In the genomic region with DNA sequence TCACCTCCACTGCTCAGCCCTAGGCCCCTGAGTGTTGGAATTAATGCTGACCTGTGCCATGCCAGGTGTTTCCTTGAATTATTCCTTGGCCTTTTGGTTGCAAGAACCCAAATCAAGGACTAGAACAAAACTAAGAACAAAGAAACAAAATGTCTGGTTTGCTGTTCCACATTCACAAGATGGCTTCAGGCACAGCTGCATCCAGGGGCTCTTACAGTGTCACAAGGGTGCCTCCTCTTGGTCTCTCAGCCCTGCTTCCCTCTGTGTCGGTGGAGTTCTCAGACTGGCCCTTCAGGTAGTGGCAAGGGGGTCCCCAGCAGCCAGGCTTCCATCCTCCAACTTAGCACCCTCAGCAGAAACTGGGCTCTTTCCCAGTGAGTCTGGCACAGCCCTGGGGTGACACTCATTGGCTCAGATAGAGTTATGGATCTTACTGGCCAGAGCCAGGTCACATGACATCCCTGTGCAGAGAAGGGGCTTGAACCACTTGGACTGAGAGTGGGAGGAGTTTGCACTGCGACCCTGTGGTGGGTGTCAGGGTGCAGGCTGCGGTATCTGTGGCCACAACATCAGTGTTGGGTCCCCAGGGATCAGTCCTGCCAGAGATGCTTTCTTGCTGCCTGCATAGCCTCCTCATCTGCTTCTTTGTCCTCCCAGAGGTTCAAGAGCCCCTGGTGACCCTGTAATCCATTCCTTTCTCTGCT, we compare ENCODE assay signal across 14 cellular contexts.
A peak's percentile ranks its signal among the peaks of the same experiment; 100 is the strongest.
DNase-seq lines count a peak whose midpoint lies in the region; ATAC-seq, FAIRE-seq and TF ChIP-seq lines count a peak whose summit lies in the region.
"Had no signal": no experiment of that assay in that cellular context is flagged by ENCODE, and none has a peak within 500 bp of the region (broad histone marks: within the 10 kb centered on the region; RNA-seq: fewer than 3 reads in every experiment).

No MANE protein-coding gene starts in this region.

- in situ Hi-C loops in GM12878 (cut with MboI): no loop called here

- intact Hi-C loops in GM12878 (cut with micrococcal nuclease; ENCODE audit: unreplicated experiment): no loop called here

- no peaks in the 10 kb centered on the region for H3K36me3 ChIP-seq in GM12878 (ENCODE audit: control insufficient read depth in 2 of 2, insufficient read depth in 2 of 2, low read length in 1 of 2)

- TF ChIP-seq RAD21 in GM12878 (IDR thresholded peaks at IDR 0.05; ENCODE audit: insufficient read depth, low read depth, low read length): no peak

- FAIRE-seq in GM12878 (lab: Jason Lieb, UNC): no peak
- FAIRE-seq: A204.1 had no signal

- H3K9me3 Mint-ChIP-seq in stimulated activated naive CD8-positive, alpha-beta T cell treated with anti-CD3 and anti-CD28 coated beads, Interleukin-15, amount 100 ng/mL, for 72 hours: no peaks in the 10 kb centered on the region
- no peaks in the 10 kb centered on the region for H3K9me3 Mint-ChIP-seq in progenitor cell of endocrine pancreas (ENCODE audit: low read depth)
- H3K9me3 Mint-ChIP-seq: CD8-positive, alpha-beta memory T cell; H9 had no signal

- no peaks in the 10 kb centered on the region for H3K79me2 ChIP-seq in GM12878 (ENCODE audit: control insufficient read depth, insufficient read depth, low read length)

- WGBS in GM12878 (ENCODE audit: insufficient coverage, insufficient replicate concordance, low lambda C conversion rate, missing lambda C conversion rate): 6% methylated on average over 3 of the region's 3 CpGs

- H3K36me3 Mint-ChIP-seq in progenitor cell of endocrine pancreas (ENCODE audit: insufficient read depth): no peaks in the 10 kb centered on the region
- H3K36me3 Mint-ChIP-seq: CD8-positive, alpha-beta memory T cell had no signal

- H3K27ac ChIP-seq in GM12878 (ENCODE audit: control insufficient read depth, insufficient read depth): no peak overlapping the region

- TF ChIP-seq CTCF in NB4 (IDR thresholded peaks at IDR 0.05; ENCODE audit: low read depth, low read length) (no peak), GM12878 (IDR thresholded peaks at IDR 0.05 in 2 of 3, conservative IDR thresholded peaks at IDR 0.05 in 1 of 3; ENCODE audit: control insufficient read depth in 2 of 3, extremely low read depth in 1 of 3, insufficient read depth in 1 of 3, low read depth in 3 of 3, low read length in 3 of 3) (no peak), progenitor cell of endocrine pancreas (IDR thresholded peaks at IDR 0.05; ENCODE audit: unreplicated experiment) (no peak)

- no peak for ATAC-seq in stimulated activated naive CD8-positive, alpha-beta T cell treated with anti-CD3 and anti-CD28 coated beads, Interleukin-15, amount 100 ng/mL, for 72 hours
- no peak for ATAC-seq in stimulated activated naive CD8-positive, alpha-beta T cell treated with anti-CD3 and anti-CD28 coated beads, Interleukin-15, Interleukin-2, amounts not matched to agents 100 U/mL and 50 U/mL, for 24 hours
- no peak for ATAC-seq in GM12878

- H2AFZ ChIP-seq in GM12878 (ENCODE audit: control insufficient read depth, low read depth, low read length): no peak overlapping the region

- H3K4me3 ChIP-seq in NB4 (ENCODE audit: low read depth, low read length) (no peak overlapping the region), GM12878 (no peak overlapping the region)

- no peak overlapping the region for H3K4me3 Mint-ChIP-seq in stimulated activated naive CD8-positive, alpha-beta T cell treated with anti-CD3 and anti-CD28 coated beads, Interleukin-15, amount 100 ng/mL, for 72 hours
- H3K4me3 Mint-ChIP-seq in progenitor cell of endocrine pancreas (ENCODE audit: low read depth): no peak overlapping the region
- H3K4me3 Mint-ChIP-seq: B cell; CD8-positive, alpha-beta memory T cell; H9 had no signal

- POLR2A ChIA-PET in GM12878 (lab: Charles Lee): no interaction called here

- H3K9me3 ChIP-seq in GM12878 (replicated peaks; ENCODE audit: control insufficient read depth, insufficient read depth, low read length): no peaks in the 10 kb centered on the region
- H3K9me3 ChIP-seq: Caco-2 had no signal

- H3K4me1 ChIP-seq in GM12878 (ENCODE audit: control insufficient read depth, insufficient read depth, low read length): no peaks in the 10 kb centered on the region

- peaks cover 26% of the 10 kb centered on the region for H3K27me3 Mint-ChIP-seq in stimulated activated naive CD8-positive, alpha-beta T cell treated with anti-CD3 and anti-CD28 coated beads, Interleukin-15, amount 100 ng/mL, for 72 hours
- peaks cover 3% of the 10 kb centered on the region for H3K27me3 Mint-ChIP-seq in progenitor cell of endocrine pancreas

- TF ChIP-seq EP300 in GM12878 (IDR thresholded peaks at IDR 0.05; ENCODE audit: borderline replicate concordance in 1 of 2, control insufficient read depth in 1 of 2, low read depth in 2 of 2, low read length in 2 of 2): no peak

- H3K27ac Mint-ChIP-seq in stimulated activated naive CD8-positive, alpha-beta T cell treated with anti-CD3 and anti-CD28 coated beads, Interleukin-15, amount 100 ng/mL, for 72 hours: peak overlapping the region; percentile 54 to 78
- peak overlapping the region; percentile 90 for H3K27ac Mint-ChIP-seq in progenitor cell of endocrine pancreas
- H3K27ac Mint-ChIP-seq: B cell; CD8-positive, alpha-beta memory T cell; H9 had no signal

- BruUV-seq in GM12878 (replicated peaks; lab: Mats Ljungman, UMichigan): no TSS peak

- RAD21 ChIA-PET in GM12878 (lab: Charles Lee; ENCODE audit: unreplicated experiment): no interaction called here

- CTCF ChIA-PET in GM12878 (lab: Yijun Ruan, JAX): no interaction called here

- DNase-seq in stimulated activated naive CD8-positive, alpha-beta T cell treated with anti-CD3 and anti-CD28 coated beads, Interleukin-15, amount 100 ng/mL, for 72 hours: no peak
- no peak for DNase-seq in stimulated activated naive CD8-positive, alpha-beta T cell treated with anti-CD3 and anti-CD28 coated beads, Interleukin-15, Interleukin-2, amounts not matched to agents 100 U/mL and 50 U/mL, for 24 hours
- DNase-seq in NB4 (ENCODE audit: low read depth) (peak; percentile 56), GM12878 (ENCODE audit: low read depth, low spot score) (no peak), progenitor cell of endocrine pancreas (ENCODE audit: low spot score, unreplicated experiment) (no peak), DMS79 treated with DMSO at 0.1 percent for 48 hours (lab: John Stamatoyannopoulos, UW) (no peak), UCSD-AML1 (lab: John Stamatoyannopoulos, UW; ENCODE audit: unreplicated experiment) (no peak)
- no peak for DNase-seq in activated CD4-positive, alpha-beta T cell treated with anti-CD3 and anti-CD28 coated beads for 48 hours
- DNase-seq: CD8-positive, alpha-beta memory T cell; GOT3; H9 had no signal

- no peaks in the 10 kb centered on the region; a peak in 3 of 4 replicates for H3K27me3 ChIP-seq in GM12878 (replicated peaks in 1 of 2; ENCODE audit: control insufficient read depth in 2 of 2, insufficient read depth in 2 of 2, low read length in 1 of 2)

- H3K4me1 Mint-ChIP-seq in stimulated activated naive CD8-positive, alpha-beta T cell treated with anti-CD3 and anti-CD28 coated beads, Interleukin-15, amount 100 ng/mL, for 72 hours: no peaks in the 10 kb centered on the region
- peaks cover 7% of the 10 kb centered on the region for H3K4me1 Mint-ChIP-seq in progenitor cell of endocrine pancreas (ENCODE audit: low read depth)
- H3K4me1 Mint-ChIP-seq: B cell; CD8-positive, alpha-beta memory T cell had no signal

- SMC1A ChIA-PET in GM12878 (lab: Charles Lee; ENCODE audit: uncharacterized antibody, unreplicated experiment): no interaction called here

- H4K20me1 ChIP-seq in GM12878 (ENCODE audit: control insufficient read depth, insufficient read depth): no peaks in the 10 kb centered on the region

- no peak overlapping the region for H3K9ac ChIP-seq in GM12878 (ENCODE audit: control insufficient read depth, insufficient read depth, low read length)

- H3K4me2 ChIP-seq in GM12878 (ENCODE audit: control insufficient read depth, insufficient read depth): no peak overlapping the region

- no peak for TF ChIP-seq POLR2A in NB4 (IDR thresholded peaks at IDR 0.05; ENCODE audit: extremely low read depth, insufficient read length)
- no peak for TF ChIP-seq POLR2A in GM12878 (IDR thresholded peaks at IDR 0.05; ENCODE audit: low read depth, low read length)

TF ChIP-seq in GM12878, 131 proteins besides CTCF, POLR2A, EP300 and RAD21:
- TF ChIP-seq YY1 (IDR thresholded peaks at IDR 0.05; ENCODE audit: low read depth, low read length) (peak; percentile 56; the same call in 1 of the 2 replicates), SUPT20H (IDR thresholded peaks at IDR 0.05; ENCODE audit: borderline replicate concordance, control insufficient read depth, low read depth, low read length) (no peak)
